In the genomic region with DNA sequence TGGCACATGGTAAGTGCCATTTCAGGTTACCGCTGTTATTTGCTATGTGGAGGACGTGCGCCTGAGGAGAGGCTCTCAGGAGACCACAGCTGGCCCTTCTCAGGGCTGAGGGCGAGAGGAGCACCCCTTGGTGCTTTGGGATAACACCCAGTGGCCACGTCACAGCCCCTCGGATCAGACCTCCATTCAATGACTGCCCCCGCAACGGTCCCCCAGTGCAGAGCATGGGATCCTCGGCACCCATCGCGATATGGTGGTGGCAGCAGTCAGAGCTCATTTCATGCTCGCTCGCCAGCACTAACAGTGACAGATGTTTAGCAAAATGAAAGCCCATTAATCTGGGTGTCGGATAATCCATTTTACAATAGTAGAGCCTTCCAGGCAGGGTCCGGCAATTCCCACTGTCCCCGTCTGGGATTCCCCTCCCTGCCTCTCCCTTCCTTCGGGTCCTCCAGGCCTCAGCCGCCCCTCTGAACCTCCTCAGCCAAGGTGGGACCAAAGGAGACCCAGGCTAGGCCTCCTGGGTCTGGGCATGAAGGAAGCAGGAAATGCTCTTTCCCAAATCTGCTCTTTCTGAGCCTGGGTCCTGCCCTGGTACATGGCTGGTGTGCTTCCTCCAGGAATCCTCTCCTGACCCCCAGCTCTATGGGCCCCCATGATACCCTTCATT, we compare ENCODE assay signal across 16 cellular contexts.
DNase-seq lines count a peak whose midpoint lies in the region; ATAC-seq and TF ChIP-seq lines count a peak whose summit lies in the region.
"Had no signal": no experiment of that assay in that cellular context is flagged by ENCODE, and none has a peak within 500 bp of the region (broad histone marks: within the 10 kb centered on the region; RNA-seq: fewer than 3 reads in every experiment).

No MANE protein-coding gene starts in this region.

- intact Hi-C loops in head of caudate nucleus (cut with DNase I), result loop anchor here (10.0 kb wide), 1 partner anchor 264 kb away; no protein-coding TSS in a partner anchor

- TF ChIP-seq CTCF in WERI-Rb-1 (IDR thresholded peaks at IDR 0.05; ENCODE audit: low read depth, low read length), result no peak

- ATAC-seq in HG03442 (IDR thresholded peaks at IDR 0.05; ENCODE audit: unreplicated experiment), result no peak

- peak overlapping the region; percentile 21 for H3K27ac ChIP-seq in WERI-Rb-1
- H3K27ac ChIP-seq: GM23248, HL-60 had no signal

- H3K36me3 ChIP-seq in WERI-Rb-1, result peaks cover 26% of the 10 kb centered on the region
- H3K36me3 ChIP-seq: BE2C, HAP-1 had no signal

- H3K27me3 ChIP-seq in WERI-Rb-1 (ENCODE audit: insufficient read depth, low read depth, severe bottlenecking), result no peaks in the 10 kb centered on the region
- H3K27me3 ChIP-seq: BE2C had no signal

- H3K4me3 ChIP-seq in WERI-Rb-1 (ENCODE audit: low read depth, low read length), result no peak overlapping the region
- H3K4me3 ChIP-seq: GM23248, HAP-1 had no signal

- peak; percentile 6 for DNase-seq in NCI-H1694 treated with DMSO at 0.1 percent for 48 hours (lab: John Stamatoyannopoulos, UW)
- DNase-seq in NCI-H69 (lab: John Stamatoyannopoulos, UW), result peak; percentile 56
- peak; percentile 74 for DNase-seq in WERI-Rb-1
- no peak for DNase-seq in head of caudate nucleus
- DNase-seq in HT-29 (ENCODE audit: low spot score), result no peak
- no peak for DNase-seq in NCI-H1092 (lab: John Stamatoyannopoulos, UW)
- DNase-seq: ACHN; BE2C; C1 segment of cervical spinal cord; CD4-positive, CD25-positive, alpha-beta regulatory T cell; CD8-positive, alpha-beta memory T cell; COR-L47; GM23248 had no signal

- peaks cover 5% of the 10 kb centered on the region for H3K9me3 ChIP-seq in WERI-Rb-1 (ENCODE audit: severe bottlenecking)
- H3K9me3 ChIP-seq: HAP-1 had no signal

Comparison
In these comparisons a context has a peak if more than half of its experiments do, and no peak if none do; other contexts are left out.
1. DNase-seq: peak in NCI-H1694 treated with DMSO at 0.1 percent for 48 hours (single experiment), NCI-H69 (single experiment) and WERI-Rb-1 (single experiment); none in head of caudate nucleus (0 of 42), HT-29 (single experiment) and NCI-H1092 (single experiment).